33 cellular contexts compared by ENCODE assay signal in the genomic region with DNA sequence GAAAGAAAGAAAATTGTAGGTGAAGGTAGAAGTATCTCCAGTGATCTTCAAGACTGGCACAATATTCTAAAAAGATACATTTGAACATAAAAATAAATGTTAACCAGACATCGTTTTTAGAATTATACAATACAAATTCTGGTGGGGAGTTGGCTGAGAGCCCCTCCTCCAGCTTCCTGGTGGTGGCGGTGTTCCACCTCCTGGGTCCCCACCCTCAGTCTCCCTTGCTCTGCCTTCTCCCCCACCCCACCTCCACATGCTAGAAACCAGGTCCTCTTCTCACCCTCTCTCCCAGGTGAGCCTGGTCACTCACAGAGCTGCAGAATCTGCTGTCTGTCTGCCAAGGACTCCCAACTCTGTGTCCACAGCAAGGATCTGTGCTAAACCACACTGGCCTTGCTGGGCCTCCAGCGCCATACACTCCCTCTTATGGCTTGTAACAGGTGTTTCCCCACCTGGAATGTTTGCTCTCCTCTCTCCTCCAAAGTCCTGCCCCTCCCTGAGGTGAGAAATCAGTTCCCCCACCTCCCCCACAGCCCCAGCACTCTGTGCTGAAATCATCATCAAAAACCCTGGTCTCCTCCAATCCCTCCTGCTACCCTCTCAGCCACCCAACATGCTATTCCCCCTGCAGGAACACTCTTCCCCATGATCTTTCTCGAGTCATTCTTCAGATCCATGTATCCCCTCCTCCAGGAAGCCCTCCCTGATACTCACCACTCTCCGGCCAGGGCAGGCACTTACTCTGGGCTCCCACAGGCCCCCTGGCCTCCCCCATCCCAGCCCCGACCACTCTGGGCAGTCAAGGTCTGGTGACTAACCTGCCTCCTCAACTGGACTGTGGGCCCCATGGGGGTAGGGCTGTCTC. TPM values are rescaled to one million over a fixed set of nuclear protein-coding genes. Genes with fewer than 3 reads are reported as not detected.
DNase-seq lines count a peak whose midpoint lies in the region; ATAC-seq and TF ChIP-seq lines count a peak whose summit lies in the region.
"Had no signal": no experiment of that assay in that cellular context is flagged by ENCODE, and none has a peak within 500 bp of the region (broad histone marks: within the 10 kb centered on the region; RNA-seq: fewer than 3 reads in every experiment).

No MANE protein-coding gene starts in this region.

- H3K9ac ChIP-seq in HCT116 (ENCODE audit: low read length), result 0 out of 2 replicates have a peak overlapping the region, but pooled peaks have one; percentile 13
- no peak overlapping the region for H3K9ac ChIP-seq in mesendoderm (ENCODE audit: low read length)

- peak overlapping the region; percentile 41 for H3K4me3 Mint-ChIP-seq in T-helper 17 cell
- H3K4me3 Mint-ChIP-seq: activated naive CD8-positive, alpha-beta T cell treated with anti-CD3 and anti-CD28 coated beads, Interleukin-2, amount 50 U/mL, for 24 hours; CD4-positive, alpha-beta memory T cell; naive thymus-derived CD4-positive, alpha-beta T cell; T-helper 1 cell treated with Interleukin-12 subunit alpha and Interleukin-12 subunit beta and Interleukin-4 antibody, amounts not matched to agents 30 μg/mL and 1 μg/mL, for 36 hours had no signal

- no peaks in the 10 kb centered on the region for H3K9me3 ChIP-seq in HCT116 (ENCODE audit: control insufficient read depth in 1 of 2, insufficient read depth in 1 of 2, low read depth in 1 of 2, low read length in 2 of 2)
- no peaks in the 10 kb centered on the region for H3K9me3 ChIP-seq in T-helper 17 cell (ENCODE audit: control insufficient read depth, low read length, poor library complexity, severe bottlenecking)
- H3K9me3 ChIP-seq in transverse colon, result no peaks in the 10 kb centered on the region
- no peaks in the 10 kb centered on the region for H3K9me3 ChIP-seq in ovary
- H3K9me3 ChIP-seq: body of pancreas, esophagus squamous epithelium, gastroesophageal sphincter had no signal

- H3K27me3 ChIP-seq in HCT116 (ENCODE audit: insufficient read depth, low read length) (no peaks in the 10 kb centered on the region), mesendoderm (ENCODE audit: insufficient read depth, low read length, poor library complexity) (no peaks in the 10 kb centered on the region), transverse colon (no peaks in the 10 kb centered on the region), ovary (no peaks in the 10 kb centered on the region)
- H3K27me3 ChIP-seq: body of pancreas, esophagus squamous epithelium, gastroesophageal sphincter had no signal

- TF ChIP-seq CTCF in HCT116 (IDR thresholded peaks at IDR 0.05 in 2 of 3, conservative IDR thresholded peaks at IDR 0.05 in 1 of 3; ENCODE audit: borderline replicate concordance in 1 of 3, insufficient read depth in 1 of 3, low read depth in 2 of 3, low read length in 2 of 3) (peak in 2 of 3 experiments; percentile 11 to 38; a peak in 3 of 6 replicates), transverse colon (IDR thresholded peaks at IDR 0.05) (no peak), ovary (IDR thresholded peaks at IDR 0.05) (no peak)

- peak overlapping the region; percentile 65 for H3K56ac ChIP-seq in mesendoderm (ENCODE audit: low read length)

- no peak overlapping the region for H4K8ac ChIP-seq in mesendoderm (ENCODE audit: low read depth, low read length)

- H2BK5ac ChIP-seq in mesendoderm (ENCODE audit: low read length), result no peak overlapping the region

- no peak overlapping the region for H2AFZ ChIP-seq in HCT116 (ENCODE audit: low read depth, low read length, poor library complexity, severe bottlenecking)

- H3K4ac ChIP-seq in mesendoderm (ENCODE audit: low read depth, low read length), result no peak overlapping the region

- POLR2A ChIA-PET in HCT116 (lab: Charles Lee), result interaction anchor here (1.1 kb wide), 1 partner anchor 14 kb away, joined by 3 read pairs; no protein-coding TSS in a partner anchor

- DNase-seq in HCT116 (ENCODE audit: low read depth, low spot score), result no peak
- no peak for DNase-seq in T-helper 17 cell
- no peak for DNase-seq in mesendoderm
- DNase-seq in transverse colon, result peak; percentile 44
- no peak for DNase-seq in ovary
- DNase-seq: activated CD4-positive, alpha-beta T cell treated with anti-CD3 and anti-CD28 coated beads, Interleukin-2, amount 50 U/mL, for 48 hours; activated effector memory CD4-positive, alpha-beta T cell treated with anti-CD3 and anti-CD28 coated beads, Interleukin-2, amount 50 U/mL, for 16 hours; activated naive CD8-positive, alpha-beta T cell treated with anti-CD3 and anti-CD28 coated beads, Interleukin-2, amount 50 U/mL, for 24 hours; body of pancreas; CD4-positive, alpha-beta memory T cell; DMS53; effector memory CD4-positive, alpha-beta T cell; esophagus squamous epithelium; GF-D8; islet precursor cell; naive thymus-derived CD4-positive, alpha-beta T cell; NCI-H1417; NCI-H2081 treated with DMSO at 0.1 percent for 48 hours; NCI-H446 treated with DMSO at 0.1 percent for 48 hours; NK-92 treated with Interleukin-12 subunit alpha and Interleukin-12 subunit beta, amount 100 ng/mL, for 24 hours; stimulated activated CD4-positive, alpha-beta T cell treated with anti-CD3 and anti-CD28 coated beads, Interleukin-15, amount 100 ng/mL, for 24 hours had no signal

- H3K27me3 Mint-ChIP-seq in T-helper 17 cell, result no peaks in the 10 kb centered on the region
- H3K27me3 Mint-ChIP-seq: activated naive CD8-positive, alpha-beta T cell treated with anti-CD3 and anti-CD28 coated beads, Interleukin-2, amount 50 U/mL, for 24 hours; naive thymus-derived CD4-positive, alpha-beta T cell had no signal

- H3K79me2 ChIP-seq in HCT116 (ENCODE audit: insufficient read depth, low read length) (no peaks in the 10 kb centered on the region), mesendoderm (ENCODE audit: control insufficient read depth, insufficient read depth, low read length) (no peaks in the 10 kb centered on the region)

- no peak overlapping the region for H3K23ac ChIP-seq in mesendoderm (ENCODE audit: low read length)

- H4K5ac ChIP-seq in mesendoderm (ENCODE audit: low read length), result no peak overlapping the region

- TF ChIP-seq POLR2A in HCT116 (IDR thresholded peaks at IDR 0.05; ENCODE audit: borderline replicate concordance, extremely low read depth, insufficient read depth, insufficient read length) (no peak), transverse colon (IDR thresholded peaks at IDR 0.05) (peak; percentile 34), ovary (IDR thresholded peaks at IDR 0.05) (no peak)

- peak overlapping the region; percentile 83 for H2AK5ac ChIP-seq in mesendoderm (ENCODE audit: low read length)

- peaks cover 25 to 62% of the 10 kb centered on the region in 2 experiments for H3K4me1 ChIP-seq in HCT116 (ENCODE audit: control insufficient read depth in 1 of 2, insufficient read depth in 2 of 2, low read length in 2 of 2)
- H3K4me1 ChIP-seq in mesendoderm (ENCODE audit: control insufficient read depth, low read depth, low read length), result peaks cover 2% of the 10 kb centered on the region
- H3K4me1 ChIP-seq in transverse colon, result peaks cover 0 to 44% (median 22%) of the 10 kb centered on the region in 4 donors
- H3K4me1 ChIP-seq in ovary (ENCODE audit: insufficient read depth), result no peaks in the 10 kb centered on the region

- no peaks in the 10 kb centered on the region for H3K9me2 ChIP-seq in HCT116 (ENCODE audit: insufficient read depth)

- no peak overlapping the region for H2BK15ac ChIP-seq in mesendoderm (replicated peaks; ENCODE audit: low read depth)

- H3K36me3 Mint-ChIP-seq in T-helper 17 cell (ENCODE audit: low read depth), result no peaks in the 10 kb centered on the region
- H3K36me3 Mint-ChIP-seq: CD4-positive, alpha-beta memory T cell had no signal

- CTCF ChIA-PET in HCT116 (lab: Charles Lee), result no interaction called here

- H4K20me1 ChIP-seq in HCT116 (ENCODE audit: insufficient read depth), result no peaks in the 10 kb centered on the region

- H2BK120ac ChIP-seq in mesendoderm (ENCODE audit: low read depth, low read length), result no peak overlapping the region

- H3K4me2 ChIP-seq in HCT116 (ENCODE audit: low read length) (peak overlapping the region; percentile 30), mesendoderm (ENCODE audit: low read length) (no peak overlapping the region)

- intact Hi-C loops in HCT116 (cut with micrococcal nuclease) (no loop called here), transverse colon (cut with DNase I; ENCODE audit: low total_unique reads) (no loop called here), ovary (cut with DNase I) (no loop called here)

- in situ Hi-C loops in transverse colon (cut with MboI; ENCODE audit: low pct_ligation_motif_present in 1 of 4, low pct_unique_long_range_greater_than_20kb in 1 of 4, low sequenced_read_pairs in 3 of 4), result no loop called here

- TF ChIP-seq EP300 in transverse colon (IDR thresholded peaks at IDR 0.05; ENCODE audit: low read depth), result no peak
- TF ChIP-seq EP300 in ovary (IDR thresholded peaks at IDR 0.05), result no peak

- H3K79me1 ChIP-seq in mesendoderm (ENCODE audit: low read length), result peaks cover 4% of the 10 kb centered on the region

- RAD21 ChIA-PET in HCT116 (lab: Charles Lee; ENCODE audit: low non-redundant PET in 1 of 2, low total read pairs in 2 of 2, uncharacterized antibody in 2 of 2, unreplicated experiment in 2 of 2), result no interaction called here

- no peaks in the 10 kb centered on the region for H3K36me3 ChIP-seq in HCT116 (ENCODE audit: control insufficient read depth in 1 of 2, insufficient read depth in 2 of 2, low read length in 2 of 2)
- no peaks in the 10 kb centered on the region for H3K36me3 ChIP-seq in mesendoderm (ENCODE audit: control insufficient read depth, insufficient read depth, low read length)
- no peaks in the 10 kb centered on the region for H3K36me3 ChIP-seq in transverse colon
- H3K36me3 ChIP-seq in ovary, result no peaks in the 10 kb centered on the region
- H3K36me3 ChIP-seq: esophagus squamous epithelium, gastroesophageal sphincter had no signal

- no peak for TF ChIP-seq RAD21 in HCT116 (IDR thresholded peaks at IDR 0.05; ENCODE audit: low read depth)

- ATAC-seq in HCT116 (no peak), T-helper 17 cell (no peak), GM18520 (IDR thresholded peaks at IDR 0.05; ENCODE audit: unreplicated experiment) (no peak), GM21390 (IDR thresholded peaks at IDR 0.05; ENCODE audit: unreplicated experiment) (no peak)
- ATAC-seq: activated naive CD8-positive, alpha-beta T cell treated with anti-CD3 and anti-CD28 coated beads, Interleukin-2, amount 50 U/mL, for 24 hours; body of pancreas; gastroesophageal sphincter; naive thymus-derived CD4-positive, alpha-beta T cell; sciatic nerve had no signal

- WGBS in mesendoderm (ENCODE audit: extremely low coverage, insufficient coverage, low lambda C conversion rate), result no CpG with 5 or more reads among the region's 6 CpGs
- 49 to 53% methylated on average over 4 to 6 of the region's 6 CpGs for WGBS in transverse colon (ENCODE audit: low coverage in 1 of 2), 2 donors
- 52 to 64% (median 55%) methylated on average over 6 of the region's 6 CpGs for WGBS in ovary, 3 donors

- H3K18ac ChIP-seq in mesendoderm (ENCODE audit: low read length), result no peak overlapping the region

- H3K4me3 ChIP-seq in HCT116 (replicated peaks in 1 of 2; ENCODE audit: low read depth in 1 of 2, low read length in 2 of 2) (no peak overlapping the region), mesendoderm (ENCODE audit: low read length) (no peak overlapping the region), transverse colon (no peak overlapping the region), ovary (no peak overlapping the region)
- H3K4me3 ChIP-seq: body of pancreas, esophagus squamous epithelium, gastroesophageal sphincter had no signal

- H3K27ac Mint-ChIP-seq in T-helper 17 cell, result no peak overlapping the region
- H3K27ac Mint-ChIP-seq: activated naive CD8-positive, alpha-beta T cell treated with anti-CD3 and anti-CD28 coated beads, Interleukin-2, amount 50 U/mL, for 24 hours; T-helper 1 cell treated with Interleukin-12 subunit alpha and Interleukin-12 subunit beta and Interleukin-4 antibody, amounts not matched to agents 30 μg/mL and 1 μg/mL, for 36 hours had no signal

- H3K27ac ChIP-seq in HCT116 (ENCODE audit: low read depth, low read length) (no peak overlapping the region), mesendoderm (ENCODE audit: low read depth, low read length) (no peak overlapping the region), transverse colon (peak overlapping the region; percentile 36 to 72 (median 61)), ovary (no peak overlapping the region)
- H3K27ac ChIP-seq: body of pancreas, esophagus squamous epithelium, gastroesophageal sphincter, VCaP had no signal

- no TSS peak for BruUV-seq in HCT116 (replicated peaks; lab: Mats Ljungman, UMichigan)

- peaks cover 16% of the 10 kb centered on the region for H3K4me1 Mint-ChIP-seq in T-helper 17 cell

RNA-seq across cellular contexts. Expression of a gene that starts 20.5 kb away (rescaled TPM):
- total RNA-seq in HCT116 (2021; ENCODE audit: unreplicated experiment) (17.6 TPM), T-helper 17 cell (1 to 10 TPM in 1 of 2 donors, under 1 TPM in 1; 0.75 to 1.1 TPM), transverse colon (10 to 100 TPM in 2 of 4 donors, 1 to 10 TPM in 2; 4.2 to 30.7 (median 14.9) TPM), ovary (1 to 10 TPM in 5 of 7 donors, under 1 TPM in 2; 0.33 to 6.9 (median 1.3) TPM)
- 21.8 TPM in 2 replicates for polyA plus RNA-seq in HCT116 (2012)
- 134 TPM for polyA plus RNA-seq in mesendoderm (2013, experiment 1 of 2)
- polyA plus RNA-seq in mesendoderm (2013, experiment 2 of 2), result 137 TPM
- under 1 TPM; 0.15 to 0.40 TPM for polyA plus RNA-seq in ovary
- total RNA-seq: lung microvascular endothelial cell, MCF 10A, osteoblast, SK-MEL-5 had no signal
- polyA plus RNA-seq: CD4-positive, alpha-beta memory T cell; naive thymus-derived CD4-positive, alpha-beta T cell had no signal

RNA-seq across cellular contexts. Expression of a gene that starts 46.5 kb away (rescaled TPM):
- total RNA-seq in HCT116 (2021; ENCODE audit: unreplicated experiment) (47.4 TPM), T-helper 17 cell (under 1 TPM; 0.22 to 0.44 TPM), transverse colon (10 to 100 TPM; 19.7 to 52.4 (median 25.6) TPM), ovary (10 to 100 TPM; 24.0 to 67.7 (median 36.1) TPM)
- 48.4 and 49.6 TPM in 2 replicates for polyA plus RNA-seq in HCT116 (2012)
- 17.2 TPM for polyA plus RNA-seq in mesendoderm (2013, experiment 1 of 2)
- 18.3 TPM for polyA plus RNA-seq in mesendoderm (2013, experiment 2 of 2)
- 10 to 100 TPM; 18.1 to 34.7 TPM for polyA plus RNA-seq in ovary

RNA-seq across cellular contexts. Expression of a gene that starts 58.3 kb away (rescaled TPM):
- total RNA-seq in HCT116 (2021; ENCODE audit: unreplicated experiment), result not detected
- polyA plus RNA-seq in HCT116 (2012), result 0.14 and 0.21 TPM in 2 replicates
- under 1 TPM; 0.25 to 0.37 TPM for total RNA-seq in T-helper 17 cell
- 0.18 TPM for polyA plus RNA-seq in mesendoderm (2013, experiment 1 of 2)
- polyA plus RNA-seq in mesendoderm (2013, experiment 2 of 2), result 0.10 TPM
- not detected for total RNA-seq in transverse colon
- total RNA-seq in ovary, result not detected
- polyA plus RNA-seq in ovary, result not detected
- total RNA-seq: body of pancreas; CD4-positive, alpha-beta memory T cell; cerebellum; gastroesophageal sphincter; lung microvascular endothelial cell; MCF 10A; osteoblast; sciatic nerve; SK-MEL-5; temporal lobe had no signal
- polyA plus RNA-seq: CD4-positive, alpha-beta memory T cell; naive thymus-derived CD4-positive, alpha-beta T cell had no signal

Comparison
In these comparisons a context has a peak if more than half of its experiments do, and no peak if none do; other contexts are left out.
1. H3K27ac ChIP-seq: peak in transverse colon (4 of 4); none in HCT116 (single experiment), mesendoderm (single experiment) and ovary (0 of 2).
2. CTCF ChIP-seq: peak in HCT116 (2 of 3); none in transverse colon (0 of 5) and ovary (0 of 3).
3. RNA of a gene that starts 46.5 kb away (total RNA-seq): 47.4 TPM in HCT116 (single experiment), 24.0 to 67.7 TPM in ovary and 19.7 to 52.4 TPM in transverse colon; 0.22 to 0.44 TPM in T-helper 17 cell; every median in the first group is over 10 times any median in the second.